10 cellular contexts compared by ENCODE assay signal in the genomic region with DNA sequence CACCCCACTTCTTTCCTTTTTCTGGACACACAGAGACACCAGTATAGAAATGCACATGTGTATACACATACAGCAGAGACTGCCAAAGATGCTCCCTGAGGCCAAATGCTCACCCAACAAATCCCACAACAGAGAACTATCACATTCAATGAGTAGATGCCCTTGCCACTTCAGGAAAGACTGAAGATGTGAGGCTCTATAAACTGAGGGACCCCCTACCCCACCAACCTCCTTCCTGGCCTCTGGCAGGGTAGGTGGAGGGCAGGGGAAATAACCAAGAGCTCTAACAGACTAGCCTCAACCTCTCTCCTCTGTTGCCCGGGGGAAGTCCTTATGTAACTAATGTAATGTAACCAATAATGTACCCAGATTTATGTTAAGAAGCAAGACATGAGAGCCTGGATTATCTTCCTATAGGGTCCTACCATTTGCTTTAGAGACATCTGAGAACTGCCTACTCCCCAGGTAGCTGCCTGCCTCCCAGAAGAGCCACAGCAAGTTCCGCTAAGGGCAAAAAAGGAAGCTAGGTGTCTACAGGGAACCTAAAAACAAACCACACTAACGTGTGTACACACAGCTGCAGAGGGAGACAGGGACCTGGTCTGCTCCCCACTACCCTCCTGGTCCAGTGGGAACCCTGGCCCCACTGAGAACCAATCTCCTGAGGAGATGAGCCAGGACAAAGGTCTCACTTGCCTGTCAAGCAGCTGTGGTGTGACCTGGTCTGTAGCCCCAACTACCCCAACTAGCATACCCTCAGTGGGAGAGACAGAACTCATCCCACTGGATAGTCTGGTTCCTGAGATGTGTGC. TPM values are rescaled to one million over a fixed set of nuclear protein-coding genes. Genes with fewer than 3 reads are reported as not detected.
DNase-seq lines count a peak whose midpoint lies in the region; ATAC-seq and TF ChIP-seq lines count a peak whose summit lies in the region.
"Had no signal": no experiment of that assay in that cellular context is flagged by ENCODE, and none has a peak within 500 bp of the region (broad histone marks: within the 10 kb centered on the region; RNA-seq: fewer than 3 reads in every experiment).

No MANE protein-coding gene starts in this region.

- H3K4me1 Mint-ChIP-seq in activated CD8-positive, alpha-beta memory T cell treated with anti-CD3 and anti-CD28 coated beads, Interleukin-2, amount 10 ng/mL, durations not matched to agents 7 days and 5 days: peaks cover 89% of the 10 kb centered on the region
- peaks cover 98% of the 10 kb centered on the region for H3K4me1 Mint-ChIP-seq in activated naive CD8-positive, alpha-beta T cell treated with anti-CD3 and anti-CD28 coated beads, Interleukin-2, amount 50 U/mL, for 24 hours
- peaks cover 93% of the 10 kb centered on the region for H3K4me1 Mint-ChIP-seq in stimulated activated memory B cell treated with anti-CD40 and anti-IgM and Interleukin-4, amounts not matched to agents 10 μg/mL and 1 μg/mL and 100 μg/mL, for 72 hours

- H2AFZ ChIP-seq in OCI-LY3 (ENCODE audit: low read depth, low read length): no peak overlapping the region

- H3K27me3 ChIP-seq in OCI-LY3 (ENCODE audit: low read depth, low read length): no peaks in the 10 kb centered on the region

- CTCF ChIA-PET in activated CD8-positive, alpha-beta memory T cell treated with anti-CD3 and anti-CD28 coated beads, Interleukin-2, amount 10 ng/mL, durations not matched to agents 7 days and 5 days (lab: Charles Lee): interaction anchor here (0.8 to 2.9 kb wide), 8 partner anchors 9 to 203 kb away, joined by 3 to 10 read pairs (median 4); a partner anchor contains a TSS

- H3K27ac ChIP-seq in OCI-LY3 (ENCODE audit: low read length): peak overlapping the region; percentile 100

- peak; percentile 15 for ATAC-seq in activated CD8-positive, alpha-beta memory T cell treated with anti-CD3 and anti-CD28 coated beads, Interleukin-2, amount 10 ng/mL, durations not matched to agents 7 days and 5 days
- ATAC-seq in activated naive CD8-positive, alpha-beta T cell treated with anti-CD3 and anti-CD28 coated beads, Interleukin-2, amount 50 U/mL, for 24 hours: no peak
- peak; percentile 29 for ATAC-seq in stimulated activated memory B cell treated with anti-CD40 and anti-IgM and Interleukin-4, amounts not matched to agents 10 μg/mL and 1 μg/mL and 100 μg/mL, for 72 hours
- ATAC-seq in HG03280 (IDR thresholded peaks at IDR 0.05; ENCODE audit: unreplicated experiment): no peak

- H4K20me1 ChIP-seq in OCI-LY3 (ENCODE audit: insufficient read depth, low read length): no peaks in the 10 kb centered on the region

- peak; percentile 58 for DNase-seq in activated CD8-positive, alpha-beta memory T cell treated with anti-CD3 and anti-CD28 coated beads, Interleukin-2, amount 10 ng/mL, durations not matched to agents 7 days and 5 days
- no peak for DNase-seq in activated CD8-positive, alpha-beta memory T cell treated with anti-CD3 and anti-CD28 coated beads, Interleukin-2, amount 50 U/mL, for 48 hours
- no peak for DNase-seq in activated naive CD8-positive, alpha-beta T cell treated with anti-CD3 and anti-CD28 coated beads, Interleukin-2, amount 50 U/mL, for 24 hours
- DNase-seq in GOT3 (lab: John Stamatoyannopoulos, UW) (no peak), head of caudate nucleus (no peak)
- DNase-seq: dorsolateral prefrontal cortex, NCI-H2029 treated with DMSO at 0.1 percent for 48 hours had no signal

- H3K36me3 ChIP-seq in OCI-LY3 (replicated peaks; ENCODE audit: low read depth, low read length): peaks cover 24% of the 10 kb centered on the region

- H3K9ac ChIP-seq in OCI-LY3 (ENCODE audit: low read length): peak overlapping the region; percentile 91

- H3K79me2 ChIP-seq in OCI-LY3 (ENCODE audit: low read length): peaks cover 80% of the 10 kb centered on the region

- no peaks in the 10 kb centered on the region for H3K27me3 Mint-ChIP-seq in activated CD8-positive, alpha-beta memory T cell treated with anti-CD3 and anti-CD28 coated beads, Interleukin-2, amount 10 ng/mL, durations not matched to agents 7 days and 5 days
- H3K27me3 Mint-ChIP-seq in activated naive CD8-positive, alpha-beta T cell treated with anti-CD3 and anti-CD28 coated beads, Interleukin-2, amount 50 U/mL, for 24 hours: no peaks in the 10 kb centered on the region
- H3K27me3 Mint-ChIP-seq in stimulated activated memory B cell treated with anti-CD40 and anti-IgM and Interleukin-4, amounts not matched to agents 10 μg/mL and 1 μg/mL and 100 μg/mL, for 72 hours: no peaks in the 10 kb centered on the region

- peak overlapping the region; percentile 63 for H3K4me3 Mint-ChIP-seq in activated CD8-positive, alpha-beta memory T cell treated with anti-CD3 and anti-CD28 coated beads, Interleukin-2, amount 10 ng/mL, durations not matched to agents 7 days and 5 days
- H3K4me3 Mint-ChIP-seq in activated naive CD8-positive, alpha-beta T cell treated with anti-CD3 and anti-CD28 coated beads, Interleukin-2, amount 50 U/mL, for 24 hours: peak overlapping the region; percentile 74
- peak overlapping the region; percentile 62 for H3K4me3 Mint-ChIP-seq in stimulated activated memory B cell treated with anti-CD40 and anti-IgM and Interleukin-4, amounts not matched to agents 10 μg/mL and 1 μg/mL and 100 μg/mL, for 72 hours

- intact Hi-C loops in head of caudate nucleus (cut with DNase I): no loop called here

- no peak for TF ChIP-seq CTCF in OCI-LY3 (IDR thresholded peaks at IDR 0.05; ENCODE audit: low read depth, low read length)

- peak overlapping the region; percentile 74 for H3K4me2 ChIP-seq in OCI-LY3 (ENCODE audit: low read length)

- peak overlapping the region; percentile 47 for H3K4me3 ChIP-seq in OCI-LY3 (ENCODE audit: low read length)
- H3K4me3 ChIP-seq: dorsolateral prefrontal cortex had no signal

- H3K9me3 ChIP-seq in OCI-LY3 (ENCODE audit: insufficient read depth, low read length): no peaks in the 10 kb centered on the region

- peaks cover 93% of the 10 kb centered on the region for H3K4me1 ChIP-seq in OCI-LY3 (ENCODE audit: low read length)

- H3K27ac Mint-ChIP-seq in activated CD8-positive, alpha-beta memory T cell treated with anti-CD3 and anti-CD28 coated beads, Interleukin-2, amount 10 ng/mL, durations not matched to agents 7 days and 5 days: peak overlapping the region; percentile 97
- peak overlapping the region; percentile 97 for H3K27ac Mint-ChIP-seq in activated naive CD8-positive, alpha-beta T cell treated with anti-CD3 and anti-CD28 coated beads, Interleukin-2, amount 50 U/mL, for 24 hours
- H3K27ac Mint-ChIP-seq in stimulated activated memory B cell treated with anti-CD40 and anti-IgM and Interleukin-4, amounts not matched to agents 10 μg/mL and 1 μg/mL and 100 μg/mL, for 72 hours: peak overlapping the region; percentile 91

- peaks cover 42% of the 10 kb centered on the region for H3K36me3 Mint-ChIP-seq in activated CD8-positive, alpha-beta memory T cell treated with anti-CD3 and anti-CD28 coated beads, Interleukin-2, amount 10 ng/mL, durations not matched to agents 7 days and 5 days
- H3K36me3 Mint-ChIP-seq in activated naive CD8-positive, alpha-beta T cell treated with anti-CD3 and anti-CD28 coated beads, Interleukin-2, amount 50 U/mL, for 24 hours (ENCODE audit: low read depth): peaks cover 29% of the 10 kb centered on the region
- peaks cover 29% of the 10 kb centered on the region for H3K36me3 Mint-ChIP-seq in stimulated activated memory B cell treated with anti-CD40 and anti-IgM and Interleukin-4, amounts not matched to agents 10 μg/mL and 1 μg/mL and 100 μg/mL, for 72 hours

- no peaks in the 10 kb centered on the region for H3K9me3 Mint-ChIP-seq in activated CD8-positive, alpha-beta memory T cell treated with anti-CD3 and anti-CD28 coated beads, Interleukin-2, amount 10 ng/mL, durations not matched to agents 7 days and 5 days (ENCODE audit: low read depth)
- no peaks in the 10 kb centered on the region for H3K9me3 Mint-ChIP-seq in activated naive CD8-positive, alpha-beta T cell treated with anti-CD3 and anti-CD28 coated beads, Interleukin-2, amount 50 U/mL, for 24 hours
- no peaks in the 10 kb centered on the region for H3K9me3 Mint-ChIP-seq in stimulated activated memory B cell treated with anti-CD40 and anti-IgM and Interleukin-4, amounts not matched to agents 10 μg/mL and 1 μg/mL and 100 μg/mL, for 72 hours

RNA-seq across cellular contexts. Expression of a gene that starts 17.8 kb away (rescaled TPM):
- total RNA-seq in activated CD8-positive, alpha-beta memory T cell treated with anti-CD3 and anti-CD28 coated beads, Interleukin-2, amount 10 ng/mL, durations not matched to agents 7 days and 5 days: 10 to 100 TPM; 56.9 to 65.2 TPM

RNA-seq across cellular contexts. Expression of a gene that starts 20.8 kb away (rescaled TPM):
- total RNA-seq in activated CD8-positive, alpha-beta memory T cell treated with anti-CD3 and anti-CD28 coated beads, Interleukin-2, amount 10 ng/mL, durations not matched to agents 7 days and 5 days: 100 to 1,000 TPM; 168 to 252 TPM

RNA-seq across cellular contexts. Expression of a gene that starts 28.2 kb away (rescaled TPM):
- 10 to 100 TPM; 13.0 to 21.0 TPM for total RNA-seq in activated CD8-positive, alpha-beta memory T cell treated with anti-CD3 and anti-CD28 coated beads, Interleukin-2, amount 10 ng/mL, durations not matched to agents 7 days and 5 days

RNA-seq across cellular contexts. Expression of a gene that starts 32.0 kb away (rescaled TPM):
- 1 to 10 TPM; 2.9 to 5.5 TPM for total RNA-seq in activated CD8-positive, alpha-beta memory T cell treated with anti-CD3 and anti-CD28 coated beads, Interleukin-2, amount 10 ng/mL, durations not matched to agents 7 days and 5 days

RNA-seq across cellular contexts. Expression of a gene that starts 41.9 kb away (rescaled TPM):
- 10 to 100 TPM; 65.1 to 86.9 TPM for total RNA-seq in activated CD8-positive, alpha-beta memory T cell treated with anti-CD3 and anti-CD28 coated beads, Interleukin-2, amount 10 ng/mL, durations not matched to agents 7 days and 5 days

Comparison
In these comparisons a context has a peak if more than half of its experiments do, and no peak if none do; other contexts are left out.
1. ATAC-seq: peak in activated CD8-positive, alpha-beta memory T cell treated with anti-CD3 and anti-CD28 coated beads, Interleukin-2, amount 10 ng/mL, durations not matched to agents 7 days and 5 days (single experiment) and stimulated activated memory B cell treated with anti-CD40 and anti-IgM and Interleukin-4, amounts not matched to agents 10 μg/mL and 1 μg/mL and 100 μg/mL, for 72 hours (single experiment); none in activated naive CD8-positive, alpha-beta T cell treated with anti-CD3 and anti-CD28 coated beads, Interleukin-2, amount 50 U/mL, for 24 hours (single experiment) and HG03280 (single experiment).
2. Peak in every context shown above with its lines, with median percentiles within 50 percentile points of each other: H3K27ac Mint-ChIP-seq and H3K4me3 Mint-ChIP-seq.